15 cellular contexts compared by ENCODE assay signal in the genomic region with DNA sequence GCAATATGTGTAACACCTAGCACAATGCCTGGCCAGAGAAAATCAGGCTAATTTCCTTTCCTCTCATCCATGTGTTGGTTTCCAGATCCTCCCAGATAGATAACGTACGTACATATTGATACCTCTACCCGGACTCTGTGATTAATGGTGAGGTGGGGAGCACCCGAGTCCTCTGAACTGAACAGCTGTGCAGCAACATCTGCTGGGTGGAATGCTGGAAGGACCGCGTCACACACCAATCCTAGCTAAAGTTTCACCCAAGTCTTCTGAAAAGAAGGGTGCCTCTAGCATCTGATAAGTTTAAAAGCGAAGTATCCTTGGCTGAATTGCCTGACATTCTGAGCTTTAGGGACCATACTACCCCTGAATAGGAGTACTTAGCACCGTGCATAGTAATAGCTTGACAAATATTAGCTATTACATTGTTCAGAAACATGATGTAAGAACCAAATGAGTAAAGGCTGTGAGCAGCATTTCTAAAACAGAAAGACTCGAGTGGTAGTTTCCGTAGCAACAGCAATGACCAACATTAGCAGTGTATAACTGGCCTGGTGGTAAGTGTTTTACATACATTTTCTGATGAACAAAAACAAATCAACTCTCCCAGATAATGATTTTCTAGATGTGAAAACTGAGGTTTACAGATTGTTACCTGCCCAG.
DNase-seq lines count a peak whose midpoint lies in the region; ATAC-seq, FAIRE-seq and TF ChIP-seq lines count a peak whose summit lies in the region.
"Had no signal": no experiment of that assay in that cellular context is flagged by ENCODE, and none has a peak within 500 bp of the region (broad histone marks: within the 10 kb centered on the region; RNA-seq: fewer than 3 reads in every experiment).

No MANE protein-coding gene starts in this region.

- H3K79me1 ChIP-seq in mesenchymal stem cell (replicated peaks; ENCODE audit: low read length, poor library complexity, severe bottlenecking) = no peaks in the 10 kb centered on the region

- no peak overlapping the region for H4K91ac ChIP-seq in mesenchymal stem cell (ENCODE audit: low read length)

- no peaks in the 10 kb centered on the region for H3K9me3 ChIP-seq in mesenchymal stem cell (ENCODE audit: control insufficient read depth, low read length)

- no peak for ATAC-seq in GM18519 (IDR thresholded peaks at IDR 0.05; ENCODE audit: low FRiP score, unreplicated experiment)
- ATAC-seq: esophagus mucosa, HepG2 had no signal

- FAIRE-seq in H54 (lab: Jason Lieb, UNC) = no peak
- FAIRE-seq: HepG2 had no signal

- peak; percentile 9 for DNase-seq in ELR (ENCODE audit: low read depth)
- DNase-seq in NCI-H2029 treated with DMSO at 0.1 percent for 48 hours (lab: John Stamatoyannopoulos, UW) = peak; percentile 44
- DNase-seq in dermis blood vessel endothelial cell = peak; percentile 43
- DNase-seq in mesenchymal stem cell = peak; percentile 87
- DNase-seq in LoVo (ENCODE audit: low spot score) = no peak
- no peak for DNase-seq in retina
- no peak for DNase-seq in H54 (ENCODE audit: insufficient read length, low spot score)
- DNase-seq: activated CD4-positive, alpha-beta memory T cell treated with anti-CD3 and anti-CD28 coated beads, Interleukin-2, amount 10 ng/mL, durations not matched to agents 7 days and 5 days; immature natural killer cell; NCI-H2171; RPMI8226 had no signal

- H3K27me3 ChIP-seq in mesenchymal stem cell (ENCODE audit: control insufficient read depth in 1 of 2, insufficient read depth in 1 of 2, low read length in 2 of 2) = no peaks in the 10 kb centered on the region

- H4K8ac ChIP-seq in mesenchymal stem cell (ENCODE audit: low read length) = no peak overlapping the region

- no peak overlapping the region for H2BK120ac ChIP-seq in mesenchymal stem cell (ENCODE audit: low read depth, low read length)

- H3K4me2 ChIP-seq in mesenchymal stem cell (ENCODE audit: low read length, poor library complexity, severe bottlenecking) = no peak overlapping the region

- H3K18ac ChIP-seq in mesenchymal stem cell (ENCODE audit: low read depth in 1 of 2, low read length in 2 of 2) = peak overlapping the region in 1 of 2 experiments; percentile 21

- H2AK5ac ChIP-seq in mesenchymal stem cell (ENCODE audit: low read length, severe bottlenecking) = peak overlapping the region; percentile 18

- H3K4me3 ChIP-seq in mesenchymal stem cell (ENCODE audit: insufficient read depth in 1 of 2, low read depth in 1 of 2, low read length in 2 of 2) = no peak overlapping the region

- no peak overlapping the region for H2BK5ac ChIP-seq in mesenchymal stem cell (ENCODE audit: low read depth, low read length, poor library complexity, severe bottlenecking)

- H2AFZ ChIP-seq in mesenchymal stem cell (ENCODE audit: low read depth, low read length) = no peak overlapping the region

- peak overlapping the region in 1 of 2 experiments; percentile 71 for H3K4ac ChIP-seq in mesenchymal stem cell (ENCODE audit: low read depth in 1 of 2, low read length in 2 of 2)

- no peaks in the 10 kb centered on the region for H3K36me3 ChIP-seq in mesenchymal stem cell (ENCODE audit: control insufficient read depth in 1 of 2, insufficient read depth in 2 of 2, low read depth in 1 of 2, low read length in 2 of 2)

- no peak overlapping the region for H3K23ac ChIP-seq in mesenchymal stem cell (ENCODE audit: low read length in 2 of 2)

- H3K27ac ChIP-seq in mesenchymal stem cell (ENCODE audit: low read length, poor library complexity, severe bottlenecking) = no peak overlapping the region
- H3K27ac ChIP-seq: C4-2B had no signal

- no peak overlapping the region for H3K14ac ChIP-seq in mesenchymal stem cell (ENCODE audit: low read length in 2 of 2)

- H3K9ac ChIP-seq in mesenchymal stem cell (ENCODE audit: low read length) = peak overlapping the region; percentile 73

- TF ChIP-seq POLR2A in H54 (IDR thresholded peaks at IDR 0.05; ENCODE audit: low read depth, low read length) = no peak

- H2BK15ac ChIP-seq in mesenchymal stem cell (ENCODE audit: low read depth, poor library complexity, severe bottlenecking) = no peak overlapping the region

- peak overlapping the region in 1 of 2 experiments; percentile 67 for H2BK12ac ChIP-seq in mesenchymal stem cell (ENCODE audit: low read length in 2 of 2)

- peaks cover 3% of the 10 kb centered on the region for H3K4me1 ChIP-seq in mesenchymal stem cell (ENCODE audit: control insufficient read depth, insufficient read depth, low read depth, low read length)

- WGBS in mesenchymal stem cell = 82% methylated on average over 9 of the region's 10 CpGs

Comparison
In these comparisons a context has a peak if more than half of its experiments do, and no peak if none do; other contexts are left out.
1. DNase-seq: peak in ELR (single experiment), NCI-H2029 treated with DMSO at 0.1 percent for 48 hours (single experiment), dermis blood vessel endothelial cell (single experiment) and mesenchymal stem cell (single experiment); none in LoVo (single experiment), retina (single experiment) and H54 (single experiment).